ENCODE assay signal across 9 cellular contexts in genomic region chr14:24425704-24426103, GRCh38. TPM values are rescaled to one million over a fixed set of nuclear protein-coding genes. Genes with fewer than 3 reads are reported as not detected.
A peak's percentile ranks its signal among the peaks of the same experiment; 100 is the strongest.
DNase-seq lines count a peak whose midpoint lies in the region; ATAC-seq and TF ChIP-seq lines count a peak whose summit lies in the region.
"Had no signal": no experiment of that assay in that cellular context is flagged by ENCODE, and none has a peak within 500 bp of the region (broad histone marks: within the 10 kb centered on the region; RNA-seq: fewer than 3 reads in every experiment).

No MANE protein-coding gene starts in this region.

- no peak overlapping the region for H3K27ac ChIP-seq in CD4-positive, alpha-beta T cell (ENCODE audit: low read depth, low read length)
- H3K27ac ChIP-seq: SJSA1 had no signal

- peaks cover 30% of the 10 kb centered on the region for H3K4me1 Mint-ChIP-seq in CD4-positive, alpha-beta T cell (ENCODE audit: low read depth)

- CTCF ChIA-PET in CD4-positive, alpha-beta T cell (lab: Charles Lee): interaction anchor here (1.4 to 2.4 kb wide), 2 partner anchors 92 to 118 kb away, joined by 4 to 10 read pairs; partner anchors contain the start of gene CIDEB
- CTCF ChIA-PET in GM10248 (lab: Yijun Ruan, JAX): interaction anchor here (0.8 to 6.0 kb wide), 5 partner anchors 11 to 92 kb away, joined by 3 to 41 read pairs (median 7); partner anchors contain the start of gene ADCY4

- no peaks in the 10 kb centered on the region for H3K27me3 Mint-ChIP-seq in CD4-positive, alpha-beta T cell

- H3K27me3 ChIP-seq in CD4-positive, alpha-beta T cell (ENCODE audit: control insufficient read depth, insufficient read depth, low read length): no peaks in the 10 kb centered on the region
- H3K27me3 ChIP-seq: SJSA1, tibial nerve had no signal

- H3K4me3 ChIP-seq in fibroblast of villous mesenchyme (ENCODE audit: low read depth, low read length): no peak overlapping the region
- H3K4me3 ChIP-seq: SJSA1, tibial nerve had no signal

- no peaks in the 10 kb centered on the region for H3K9me3 ChIP-seq in CD4-positive, alpha-beta T cell (ENCODE audit: control insufficient read depth, low read length)
- H3K9me3 ChIP-seq: SJSA1, tibial nerve had no signal

- intact Hi-C loops in CD4-positive, alpha-beta T cell (cut with DNase I, micrococcal nuclease): no loop called here

- ATAC-seq in CD4-positive, alpha-beta T cell (ENCODE audit: poor library complexity): no peak
- no peak for ATAC-seq in HG03280 (IDR thresholded peaks at IDR 0.05; ENCODE audit: unreplicated experiment)
- no peak for ATAC-seq in HG02970 (IDR thresholded peaks at IDR 0.05; ENCODE audit: low FRiP score, unreplicated experiment)

- H3K36me3 Mint-ChIP-seq in CD4-positive, alpha-beta T cell (ENCODE audit: low read depth): peaks cover 6% of the 10 kb centered on the region

- DNase-seq in CD4-positive, alpha-beta T cell: no peak
- DNase-seq in NCI-H226 (peak; percentile 82), fibroblast of villous mesenchyme (ENCODE audit: low read depth) (peak; percentile 75), GM10248 (ENCODE audit: extremely low spot score) (no peak)
- DNase-seq: cortex of kidney had no signal

- H3K9me3 Mint-ChIP-seq in CD4-positive, alpha-beta T cell: no peaks in the 10 kb centered on the region

- H3K27ac Mint-ChIP-seq in CD4-positive, alpha-beta T cell: peak overlapping the region; percentile 97

- POLR2A ChIA-PET in CD4-positive, alpha-beta T cell (lab: Charles Lee): no interaction called here
- POLR2A ChIA-PET in GM10248 (lab: Yijun Ruan, JAX): no interaction called here

- H3K4me3 Mint-ChIP-seq in CD4-positive, alpha-beta T cell: no peak overlapping the region

- no peak for TF ChIP-seq CTCF in CD4-positive, alpha-beta T cell (IDR thresholded peaks at IDR 0.05)
- no peak for TF ChIP-seq CTCF in fibroblast of villous mesenchyme (IDR thresholded peaks at IDR 0.05; ENCODE audit: insufficient read depth, low read depth, low read length)
- no peak for TF ChIP-seq CTCF in GM10248 (IDR thresholded peaks at IDR 0.05; ENCODE audit: control extremely low read depth, extremely low read depth, low read depth, missing control alignments)

RNA-seq across cellular contexts. Expression of gene CBLN3, which starts 3.8 kb away (rescaled TPM):
- 1 to 10 TPM; 1.6 to 1.7 TPM for total RNA-seq in CD4-positive, alpha-beta T cell
- total RNA-seq in fibroblast of villous mesenchyme: 1.7 and 2.3 TPM in 2 replicates

RNA-seq across cellular contexts. Expression of gene KHNYN, which starts 4.0 kb away (rescaled TPM):
- 100 to 1,000 TPM; 170 to 173 TPM for total RNA-seq in CD4-positive, alpha-beta T cell
- total RNA-seq in fibroblast of villous mesenchyme: 43.2 and 47.4 TPM in 2 replicates

RNA-seq across cellular contexts. Expression of gene SDR39U1, which starts 16.9 kb away (rescaled TPM):
- total RNA-seq in CD4-positive, alpha-beta T cell: 10 to 100 TPM; 71.7 to 74.7 TPM
- total RNA-seq in fibroblast of villous mesenchyme: 9.5 and 13.5 TPM in 2 replicates

RNA-seq across cellular contexts. Expression of gene NYNRIN, which starts 26.9 kb away (rescaled TPM):
- under 1 TPM; 0.08 to 0.25 TPM for total RNA-seq in CD4-positive, alpha-beta T cell
- 11.6 and 15.5 TPM in 2 replicates for total RNA-seq in fibroblast of villous mesenchyme

RNA-seq across cellular contexts. Expression of gene NFATC4, which starts 57.7 kb away (rescaled TPM):
- total RNA-seq in CD4-positive, alpha-beta T cell: not detected
- 56.4 and 68.2 TPM in 2 replicates for total RNA-seq in fibroblast of villous mesenchyme

Comparison
In these comparisons a context has a peak if more than half of its experiments do, and no peak if none do; other contexts are left out.
1. DNase-seq: peak in NCI-H226 (single experiment) and fibroblast of villous mesenchyme (single experiment); none in CD4-positive, alpha-beta T cell (0 of 10) and GM10248 (single experiment).